Comparison of ENCODE assay signal across 1 cellular context in genomic region chr17:47694818-47695663, GRCh38.
TF ChIP-seq lines count a peak whose summit lies in the region.

No MANE protein-coding gene starts in this region.

TF ChIP-seq in Ishikawa, 13 proteins besides CTCF, POLR2A, EP300 and RAD21 (continued from another document):
- TF ChIP-seq REST (IDR thresholded peaks at IDR 0.05; ENCODE audit: low read depth) = no peak
